16 cellular contexts compared by ENCODE assay signal in genomic region chr3:183816681-183817080, GRCh38. TPM values are rescaled to one million over a fixed set of nuclear protein-coding genes. Genes with fewer than 3 reads are reported as not detected.
DNase-seq lines count a peak whose midpoint lies in the region; ATAC-seq and TF ChIP-seq lines count a peak whose summit lies in the region.
"Had no signal": no experiment of that assay in that cellular context is flagged by ENCODE, and none has a peak within 500 bp of the region (broad histone marks: within the 10 kb centered on the region; RNA-seq: fewer than 3 reads in every experiment).

No MANE protein-coding gene starts in this region.

- no peaks in the 10 kb centered on the region for H3K79me2 ChIP-seq in PC-9 (ENCODE audit: low read depth)
- no peaks in the 10 kb centered on the region for H3K79me2 ChIP-seq in osteoblast (ENCODE audit: insufficient read depth, low read length)

- H3K36me3 ChIP-seq in PC-9 (ENCODE audit: low read depth) (no peaks in the 10 kb centered on the region), osteoblast (ENCODE audit: insufficient read depth, low read length) (peaks cover 11% of the 10 kb centered on the region)

- H3F3A ChIP-seq in PC-9 (ENCODE audit: insufficient read depth, low read depth) = no peaks in the 10 kb centered on the region

- H3K4me1 Mint-ChIP-seq in Calu3 (ENCODE audit: low read depth, unreplicated experiment) = no peaks in the 10 kb centered on the region

- POLR2A ChIA-PET in PC-9 (lab: Charles Lee; ENCODE audit: unreplicated experiment) = no interaction called here

- intact Hi-C loops in Calu3 (cut with micrococcal nuclease; ENCODE audit: unreplicated experiment) = no loop called here
- intact Hi-C loops in PC-9 (cut with micrococcal nuclease; ENCODE audit: unreplicated experiment) = no loop called here
- intact Hi-C loops in dorsolateral prefrontal cortex (cut with DNase I) = loop anchor here in 1 of 2 donors (2.0 kb wide), 1 partner anchor 16 kb away; no protein-coding TSS in a partner anchor

- ATAC-seq in GM18858 (IDR thresholded peaks at IDR 0.05; ENCODE audit: unreplicated experiment) (no peak), GM18861 (IDR thresholded peaks at IDR 0.05; ENCODE audit: unreplicated experiment) (no peak), left lobe of liver (no peak)
- ATAC-seq: PC-3 had no signal

- no peaks in the 10 kb centered on the region for H3K9me3 ChIP-seq in PC-9 (ENCODE audit: insufficient read depth, low read depth)
- H3K9me3 ChIP-seq in osteoblast (ENCODE audit: low read depth, low read length) = no peaks in the 10 kb centered on the region
- H3K9me3 ChIP-seq: BLaER1 treated with 17β-estradiol and CSF1 and Interleukin-3, amounts not matched to agents 10 nM and 100 nM; HAP-1; SJCRH30 had no signal

- H3K4me1 ChIP-seq in PC-9 (replicated peaks; ENCODE audit: insufficient read depth) = no peaks in the 10 kb centered on the region
- H3K4me1 ChIP-seq in osteoblast (ENCODE audit: insufficient read depth, low read length) = no peaks in the 10 kb centered on the region
- H3K4me1 ChIP-seq: BLaER1 treated with 17β-estradiol and CSF1 and Interleukin-3, amounts not matched to agents 10 nM and 100 nM; HAP-1; SJCRH30 had no signal

- DNase-seq in Calu3 = no peak
- DNase-seq in PC-9 = no peak
- peak in 2 of 10 donors; percentile 4 to 25 for DNase-seq in dorsolateral prefrontal cortex
- DNase-seq in osteoblast (ENCODE audit: insufficient read length, low spot score, missing footprints) = peak; percentile 67
- no peak for DNase-seq in left lobe of liver (ENCODE audit: low spot score)
- DNase-seq in stimulated activated CD4-positive, alpha-beta T cell treated with anti-CD3 and anti-CD28 coated beads, Interleukin-12 subunit alpha, Interleukin-12 subunit beta, amount 100 ng/mL, for 4 hours = no peak
- DNase-seq: KG1, MV-4-11, NCI-H1694 treated with DMSO at 0.1 percent for 48 hours, NCI-H226, PC-3, SJCRH30 had no signal

- no peaks in the 10 kb centered on the region for H3K27me3 Mint-ChIP-seq in Calu3 (ENCODE audit: unreplicated experiment)

- CTCF ChIA-PET in Calu3 (lab: Charles Lee) (no interaction called here), PC-9 (lab: Charles Lee) (no interaction called here)

- H2AFZ ChIP-seq in PC-9 (no peak overlapping the region), osteoblast (ENCODE audit: low read length) (no peak overlapping the region)

- TF ChIP-seq CTCF in Calu3 (IDR thresholded peaks at IDR 0.05; ENCODE audit: unreplicated experiment) (no peak), PC-9 (conservative IDR thresholded peaks at IDR 0.05) (no peak), dorsolateral prefrontal cortex (IDR thresholded peaks at IDR 0.05 in 54 of 56, conservative IDR thresholded peaks at IDR 0.05 in 2 of 56; ENCODE audit: low read depth in 1 of 56, partially characterized antibody in 56 of 56) (no peak), osteoblast (IDR thresholded peaks at IDR 0.05; ENCODE audit: extremely low read depth, low read depth, low read length) (no peak)

- H3K27ac Mint-ChIP-seq in Calu3 (ENCODE audit: unreplicated experiment) = no peak overlapping the region

- BruUV-seq in Calu3 (replicated peaks; lab: Mats Ljungman, UMichigan) = TSS peak; percentile 10
- BruUV-seq in PC-9 (replicated peaks; lab: Mats Ljungman, UMichigan) = TSS peak; percentile 12

- H3K4me2 ChIP-seq in PC-9 (no peak overlapping the region), osteoblast (ENCODE audit: insufficient read depth, low read length) (no peak overlapping the region)
- H3K4me2 ChIP-seq: BLaER1 treated with 17β-estradiol and CSF1 and Interleukin-3, amounts not matched to agents 10 nM and 100 nM had no signal

- H3K27me3 ChIP-seq in PC-9 (ENCODE audit: insufficient read depth, low read depth) (no peaks in the 10 kb centered on the region), dorsolateral prefrontal cortex (no peaks in the 10 kb centered on the region), osteoblast (ENCODE audit: insufficient read depth, low read length) (no peaks in the 10 kb centered on the region)
- H3K27me3 ChIP-seq: BLaER1 treated with 17β-estradiol and CSF1 and Interleukin-3, amounts not matched to agents 10 nM and 100 nM; SJCRH30 had no signal

- H3K4me3 ChIP-seq in PC-9 (no peak overlapping the region), dorsolateral prefrontal cortex (no peak overlapping the region), osteoblast (ENCODE audit: insufficient read depth, low read length) (no peak overlapping the region)
- H3K4me3 ChIP-seq: BLaER1 treated with 17β-estradiol and CSF1 and Interleukin-3, amounts not matched to agents 10 nM and 100 nM; HAP-1; SJCRH30 had no signal

- no peaks in the 10 kb centered on the region for H4K20me1 ChIP-seq in PC-9 (ENCODE audit: insufficient read depth)
- H4K20me1 ChIP-seq in osteoblast (ENCODE audit: insufficient read depth, low read length) = no peaks in the 10 kb centered on the region

- H3K9me3 Mint-ChIP-seq in Calu3 (ENCODE audit: low read depth, unreplicated experiment) = no peaks in the 10 kb centered on the region

- no peak overlapping the region for H3K4me3 Mint-ChIP-seq in Calu3 (ENCODE audit: low read depth, unreplicated experiment)

- peaks cover 36% of the 10 kb centered on the region for H3K36me3 Mint-ChIP-seq in Calu3 (ENCODE audit: insufficient read depth, unreplicated experiment)

- H3K27ac ChIP-seq in PC-9 (no peak overlapping the region), dorsolateral prefrontal cortex (peak overlapping the region in 58 of 59 donors; percentile 69 to 100 (median 99)), osteoblast (ENCODE audit: low read depth, low read length) (no peak overlapping the region)
- H3K27ac ChIP-seq: BLaER1 treated with 17β-estradiol and CSF1 and Interleukin-3, amounts not matched to agents 10 nM and 100 nM; SJCRH30 had no signal

- H3K9me2 ChIP-seq in PC-9 (ENCODE audit: insufficient read depth) = no peaks in the 10 kb centered on the region

RNA-seq across cellular contexts. Expression of gene MAP6D1, which starts 8.7 kb away (rescaled TPM):
- 5.4 and 6.5 TPM in 2 replicates for total RNA-seq in Calu3 (2022)
- 2.2 TPM in 2 replicates for total RNA-seq in PC-9 (2021)
- 100 to 1,000 TPM in 6 of 120 experiments, 10 to 100 TPM in 114; 22.2 to 201 (median 55.1) TPM for total RNA-seq in dorsolateral prefrontal cortex
- 0.59 and 2.2 TPM in 2 replicates for total RNA-seq in osteoblast
- total RNA-seq in left lobe of liver = 0.65 TPM

Comparison
In these comparisons a context has a peak if more than half of its experiments do, and no peak if none do; other contexts are left out.
1. H3K27ac ChIP-seq: peak in dorsolateral prefrontal cortex (58 of 59); none in PC-9 (single experiment) and osteoblast (single experiment).